8 cellular contexts compared by ENCODE assay signal in the genomic region with DNA sequence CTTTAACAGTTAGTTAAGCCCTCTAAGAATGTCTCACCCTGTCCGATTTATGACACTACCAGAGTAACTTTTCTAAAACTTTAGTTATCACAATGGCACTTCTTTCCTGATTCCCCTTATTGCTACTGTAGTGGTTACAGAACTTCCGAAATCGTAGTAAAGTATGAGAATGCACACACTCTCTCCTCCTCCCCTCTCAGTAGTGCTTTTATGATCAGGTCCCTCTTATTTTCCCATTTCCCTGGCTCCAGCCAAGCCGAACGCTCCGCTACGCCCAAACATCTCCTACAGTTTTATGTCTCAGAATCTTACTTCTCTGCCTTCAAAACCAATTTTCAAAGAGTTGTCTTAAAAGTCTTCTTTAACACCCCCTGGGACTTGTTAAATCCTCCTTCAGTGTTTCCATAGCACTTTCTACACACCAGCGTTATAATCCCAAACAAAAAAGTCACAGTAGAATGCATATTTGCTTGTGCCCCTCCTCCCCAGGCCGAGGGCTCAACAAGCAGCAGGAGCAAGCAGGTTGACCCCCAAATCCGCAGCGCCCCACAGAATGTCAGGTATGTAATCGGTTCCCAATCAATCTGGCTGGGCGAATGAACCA. TPM values are rescaled to one million over a fixed set of nuclear protein-coding genes. Genes with fewer than 3 reads are reported as not detected.
A peak's percentile ranks its signal among the peaks of the same experiment; 100 is the strongest.
DNase-seq lines count a peak whose midpoint lies in the region; ATAC-seq and TF ChIP-seq lines count a peak whose summit lies in the region.

No MANE protein-coding gene starts in this region.

- H4K20me1 ChIP-seq in PC-9 (ENCODE audit: insufficient read depth): no peaks in the 10 kb centered on the region

- H3K4me1 ChIP-seq in PC-9 (replicated peaks; ENCODE audit: insufficient read depth) (peaks cover 8% of the 10 kb centered on the region), endocrine pancreas (ENCODE audit: control insufficient read depth, insufficient read depth, low read length) (peaks cover 13% of the 10 kb centered on the region)

- H3K27ac Mint-ChIP-seq in nephron progenitor cell: peak overlapping the region; percentile 38

- intact Hi-C loops in PC-9 (cut with micrococcal nuclease; ENCODE audit: unreplicated experiment) (no loop called here), posterior vena cava (cut with DNase I) (loop anchor here in 1 of 2 donors (10.0 kb wide), 1 partner anchor 268 kb away; a partner anchor contains a TSS)

- H3K4me2 ChIP-seq in PC-9: peak overlapping the region; percentile 81

- H3K27ac ChIP-seq in PC-9: 0 out of 2 replicates have a peak overlapping the region, but pooled peaks have one; percentile 32

- DNase-seq in PC-9 (no peak), nephron progenitor cell (no peak), posterior vena cava (ENCODE audit: low spot score) (no peak), T-helper 9 cell (no peak), hepatic stellate cell (ENCODE audit: low spot score) (no peak)

- H3K27me3 Mint-ChIP-seq in nephron progenitor cell (ENCODE audit: low read depth, poor library complexity): peaks cover 10% of the 10 kb centered on the region

- peak overlapping the region; percentile 96 for H2AFZ ChIP-seq in PC-9

- TSS peak; percentile 69 for BruUV-seq in PC-9 (replicated peaks; lab: Mats Ljungman, UMichigan)

- no peaks in the 10 kb centered on the region for H3K9me2 ChIP-seq in PC-9 (ENCODE audit: insufficient read depth)

- no peaks in the 10 kb centered on the region for H3K27me3 ChIP-seq in PC-9 (ENCODE audit: insufficient read depth, low read depth)
- no peaks in the 10 kb centered on the region for H3K27me3 ChIP-seq in endocrine pancreas (ENCODE audit: control insufficient read depth, insufficient read depth, low read length)

- H3K4me3 Mint-ChIP-seq in nephron progenitor cell: peak overlapping the region; percentile 95

- H3K36me3 ChIP-seq in PC-9 (ENCODE audit: low read depth) (no peaks in the 10 kb centered on the region), endocrine pancreas (ENCODE audit: control insufficient read depth, insufficient read depth, low read length) (no peaks in the 10 kb centered on the region)

- ATAC-seq in GM18517 (IDR thresholded peaks at IDR 0.05; ENCODE audit: unreplicated experiment) (peak; percentile 22), HG02642 (IDR thresholded peaks at IDR 0.05; ENCODE audit: poor library complexity, unreplicated experiment) (peak; percentile 21)

- H3K36me3 Mint-ChIP-seq in nephron progenitor cell (ENCODE audit: low read depth): peaks cover 12% of the 10 kb centered on the region

- CTCF ChIA-PET in PC-9 (lab: Charles Lee): no interaction called here

- H3K4me1 Mint-ChIP-seq in nephron progenitor cell: peaks cover 21% of the 10 kb centered on the region

- peaks cover 7% of the 10 kb centered on the region; the same call in 1 of the 2 replicates for H3F3A ChIP-seq in PC-9 (ENCODE audit: insufficient read depth, low read depth)

- H3K4me3 ChIP-seq in PC-9 (peak overlapping the region; percentile 91), endocrine pancreas (ENCODE audit: control insufficient read depth, insufficient read depth, low read length) (peak overlapping the region; percentile 92)

- H3K9ac ChIP-seq in endocrine pancreas (ENCODE audit: control insufficient read depth, insufficient read depth, low read length): peak overlapping the region; percentile 99

- peaks cover 3% of the 10 kb centered on the region for H3K9me3 Mint-ChIP-seq in nephron progenitor cell

- TF ChIP-seq CTCF in PC-9 (conservative IDR thresholded peaks at IDR 0.05) (no peak), nephron progenitor cell (IDR thresholded peaks at IDR 0.05) (no peak)

- no peaks in the 10 kb centered on the region for H3K9me3 ChIP-seq in PC-9 (ENCODE audit: insufficient read depth, low read depth)
- H3K9me3 ChIP-seq in endocrine pancreas (ENCODE audit: control insufficient read depth, low read length): no peaks in the 10 kb centered on the region

- peaks cover 16% of the 10 kb centered on the region; the same call in 1 of the 2 replicates for H3K79me2 ChIP-seq in PC-9 (ENCODE audit: low read depth)

- POLR2A ChIA-PET in PC-9 (lab: Charles Lee; ENCODE audit: unreplicated experiment): no interaction called here

RNA-seq across cellular contexts. Expression of a gene that starts 0.7 kb away (rescaled TPM):
- total RNA-seq in PC-9 (2021): 26.9 and 28.3 TPM in 2 replicates
- 10 to 100 TPM; 22.3 to 23.0 TPM for total RNA-seq in posterior vena cava
